In the genomic region with DNA sequence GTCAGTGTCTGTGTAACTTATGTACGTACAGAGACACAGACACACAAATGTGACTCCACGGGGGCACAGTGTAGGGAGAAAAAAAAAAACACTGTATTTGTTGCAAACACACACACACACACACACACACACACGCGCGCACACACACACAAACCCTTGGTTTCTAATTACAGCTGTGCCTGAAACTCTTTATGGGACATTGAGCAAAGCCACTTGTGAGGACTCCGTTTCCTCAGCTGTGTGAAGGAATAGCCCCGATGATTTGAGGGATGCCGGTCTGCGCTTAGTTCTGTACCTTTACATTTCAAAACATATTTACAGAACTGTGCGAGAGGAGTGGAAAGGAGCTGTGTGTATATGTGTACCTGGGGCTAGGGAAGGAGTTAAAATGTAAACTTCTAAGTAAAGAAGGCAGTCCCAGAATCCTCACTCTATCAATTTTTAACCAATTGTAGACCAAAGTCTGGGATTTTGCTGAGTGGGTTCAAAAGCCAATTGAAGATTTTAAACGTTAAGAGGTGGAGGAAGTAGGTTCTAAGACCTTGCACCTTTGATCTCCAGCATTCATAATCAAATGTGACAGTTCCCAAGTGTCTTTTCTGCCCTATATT, we compare ENCODE assay signal across 1 cellular context.
TF ChIP-seq lines count a peak whose summit lies in the region.

No MANE protein-coding gene starts in this region.

TF ChIP-seq in HepG2, 621 proteins besides CTCF, POLR2A, EP300 and RAD21 (continues in another document):
- TF ChIP-seq TOPORS (CRISPR knock-in tag; IDR thresholded peaks at IDR 0.05): 0 out of 2 replicates have a peak, but pooled peaks have one; percentile 41
- peak; percentile 11; the same call in 1 of the 2 replicates for TF ChIP-seq FOXO1 (CRISPR knock-in tag; IDR thresholded peaks at IDR 0.05)
- TF ChIP-seq PCBP1 (IDR thresholded peaks at IDR 0.05; ENCODE audit: borderline replicate concordance, low read depth, low read length): no peak
- TF ChIP-seq IRF2 (CRISPR knock-in tag; IDR thresholded peaks at IDR 0.05): no peak
- TF ChIP-seq RFX5 (IDR thresholded peaks at IDR 0.05; ENCODE audit: low read depth, low read length): no peak
- TF ChIP-seq RBAK (CRISPR knock-in tag; IDR thresholded peaks at IDR 0.05): 0 out of 2 replicates have a peak, but pooled peaks have one; percentile 26
- TF ChIP-seq, protein P1, sequence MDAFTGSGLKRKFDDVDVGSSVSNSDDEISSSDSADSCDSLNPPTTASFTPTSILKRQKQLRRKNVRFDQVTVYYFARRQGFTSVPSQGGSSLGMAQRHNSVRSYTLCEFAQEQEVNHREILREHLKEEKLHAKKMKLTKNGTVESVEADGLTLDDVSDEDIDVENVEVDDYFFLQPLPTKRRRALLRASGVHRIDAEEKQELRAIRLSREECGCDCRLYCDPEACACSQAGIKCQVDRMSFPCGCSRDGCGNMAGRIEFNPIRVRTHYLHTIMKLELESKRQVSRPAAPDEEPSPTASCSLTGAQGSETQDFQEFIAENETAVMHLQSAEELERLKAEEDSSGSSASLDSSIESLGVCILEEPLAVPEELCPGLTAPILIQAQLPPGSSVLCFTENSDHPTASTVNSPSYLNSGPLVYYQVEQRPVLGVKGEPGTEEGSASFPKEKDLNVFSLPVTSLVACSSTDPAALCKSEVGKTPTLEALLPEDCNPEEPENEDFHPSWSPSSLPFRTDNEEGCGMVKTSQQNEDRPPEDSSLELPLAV (CRISPR knock-in tag; conservative IDR thresholded peaks at IDR 0.05; ENCODE audit: low read depth): no peak
- peak; percentile 61; the same call in 1 of the 2 replicates for TF ChIP-seq ZNF33A (CRISPR knock-in tag; IDR thresholded peaks at IDR 0.05; ENCODE audit: borderline replicate concordance)
- no peak for TF ChIP-seq GABPA (IDR thresholded peaks at IDR 0.05; ENCODE audit: low read depth, low read length)
- TF ChIP-seq GABPA (CRISPR knock-in tag; IDR thresholded peaks at IDR 0.05; ENCODE audit: low read depth): peak; percentile 46
- TF ChIP-seq REL (CRISPR knock-in tag; conservative IDR thresholded peaks at IDR 0.05): no peak
- peak; percentile 76 for TF ChIP-seq NCOA2 (CRISPR knock-in tag; IDR thresholded peaks at IDR 0.05)
- TF ChIP-seq JUNB (CRISPR knock-in tag; IDR thresholded peaks at IDR 0.05; ENCODE audit: borderline replicate concordance): 0 out of 2 replicates have a peak, but pooled peaks have one; percentile 53
- TF ChIP-seq, protein P2, sequence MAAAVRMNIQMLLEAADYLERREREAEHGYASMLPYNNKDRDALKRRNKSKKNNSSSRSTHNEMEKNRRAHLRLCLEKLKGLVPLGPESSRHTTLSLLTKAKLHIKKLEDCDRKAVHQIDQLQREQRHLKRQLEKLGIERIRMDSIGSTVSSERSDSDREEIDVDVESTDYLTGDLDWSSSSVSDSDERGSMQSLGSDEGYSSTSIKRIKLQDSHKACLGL (CRISPR knock-in tag; IDR thresholded peaks at IDR 0.05): no peak
- no peak for TF ChIP-seq IKZF4 (CRISPR knock-in tag; IDR thresholded peaks at IDR 0.05; ENCODE audit: borderline replicate concordance, low read depth, not compliant biosample characterization)
- TF ChIP-seq, protein P3, sequence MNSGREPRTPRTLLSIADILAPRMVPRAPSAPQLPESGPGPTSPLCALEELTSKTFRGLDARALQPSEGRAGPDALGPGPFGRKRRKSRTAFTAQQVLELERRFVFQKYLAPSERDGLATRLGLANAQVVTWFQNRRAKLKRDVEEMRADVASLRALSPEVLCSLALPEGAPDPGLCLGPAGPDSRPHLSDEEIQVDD (CRISPR knock-in tag; IDR thresholded peaks at IDR 0.05; ENCODE audit: borderline replicate concordance): no peak
- TF ChIP-seq, protein P4, sequence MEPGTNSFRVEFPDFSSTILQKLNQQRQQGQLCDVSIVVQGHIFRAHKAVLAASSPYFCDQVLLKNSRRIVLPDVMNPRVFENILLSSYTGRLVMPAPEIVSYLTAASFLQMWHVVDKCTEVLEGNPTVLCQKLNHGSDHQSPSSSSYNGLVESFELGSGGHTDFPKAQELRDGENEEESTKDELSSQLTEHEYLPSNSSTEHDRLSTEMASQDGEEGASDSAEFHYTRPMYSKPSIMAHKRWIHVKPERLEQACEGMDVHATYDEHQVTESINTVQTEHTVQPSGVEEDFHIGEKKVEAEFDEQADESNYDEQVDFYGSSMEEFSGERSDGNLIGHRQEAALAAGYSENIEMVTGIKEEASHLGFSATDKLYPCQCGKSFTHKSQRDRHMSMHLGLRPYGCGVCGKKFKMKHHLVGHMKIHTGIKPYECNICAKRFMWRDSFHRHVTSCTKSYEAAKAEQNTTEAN (CRISPR knock-in tag; conservative IDR thresholded peaks at IDR 0.05): no peak; the same call in 1 of the 2 replicates
- TF ChIP-seq, protein P5, sequence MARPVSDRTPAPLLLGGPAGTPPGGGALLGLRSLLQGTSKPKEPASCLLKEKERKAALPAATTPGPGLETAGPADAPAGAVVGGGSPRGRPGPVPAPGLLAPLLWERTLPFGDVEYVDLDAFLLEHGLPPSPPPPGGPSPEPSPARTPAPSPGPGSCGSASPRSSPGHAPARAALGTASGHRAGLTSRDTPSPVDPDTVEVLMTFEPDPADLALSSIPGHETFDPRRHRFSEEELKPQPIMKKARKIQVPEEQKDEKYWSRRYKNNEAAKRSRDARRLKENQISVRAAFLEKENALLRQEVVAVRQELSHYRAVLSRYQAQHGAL (CRISPR knock-in tag; IDR thresholded peaks at IDR 0.05; ENCODE audit: not compliant biosample characterization): no peak
- TF ChIP-seq, protein P6, sequence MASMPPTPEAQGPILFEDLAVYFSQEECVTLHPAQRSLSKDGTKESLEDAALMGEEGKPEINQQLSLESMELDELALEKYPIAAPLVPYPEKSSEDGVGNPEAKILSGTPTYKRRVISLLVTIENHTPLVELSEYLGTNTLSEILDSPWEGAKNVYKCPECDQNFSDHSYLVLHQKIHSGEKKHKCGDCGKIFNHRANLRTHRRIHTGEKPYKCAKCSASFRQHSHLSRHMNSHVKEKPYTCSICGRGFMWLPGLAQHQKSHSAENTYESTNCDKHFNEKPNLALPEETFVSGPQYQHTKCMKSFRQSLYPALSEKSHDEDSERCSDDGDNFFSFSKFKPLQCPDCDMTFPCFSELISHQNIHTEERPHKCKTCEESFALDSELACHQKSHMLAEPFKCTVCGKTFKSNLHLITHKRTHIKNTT (CRISPR knock-in tag; IDR thresholded peaks at IDR 0.05): no peak
- no peak; the same call in 1 of the 2 replicates for TF ChIP-seq ZFP90 (CRISPR knock-in tag; IDR thresholded peaks at IDR 0.05; ENCODE audit: borderline replicate concordance)
- no peak for TF ChIP-seq ZNF383 (CRISPR knock-in tag; IDR thresholded peaks at IDR 0.05; ENCODE audit: borderline replicate concordance)
- TF ChIP-seq KLF9 (CRISPR knock-in tag; IDR thresholded peaks at IDR 0.05; ENCODE audit: low read depth): no peak
- TF ChIP-seq, protein P7, sequence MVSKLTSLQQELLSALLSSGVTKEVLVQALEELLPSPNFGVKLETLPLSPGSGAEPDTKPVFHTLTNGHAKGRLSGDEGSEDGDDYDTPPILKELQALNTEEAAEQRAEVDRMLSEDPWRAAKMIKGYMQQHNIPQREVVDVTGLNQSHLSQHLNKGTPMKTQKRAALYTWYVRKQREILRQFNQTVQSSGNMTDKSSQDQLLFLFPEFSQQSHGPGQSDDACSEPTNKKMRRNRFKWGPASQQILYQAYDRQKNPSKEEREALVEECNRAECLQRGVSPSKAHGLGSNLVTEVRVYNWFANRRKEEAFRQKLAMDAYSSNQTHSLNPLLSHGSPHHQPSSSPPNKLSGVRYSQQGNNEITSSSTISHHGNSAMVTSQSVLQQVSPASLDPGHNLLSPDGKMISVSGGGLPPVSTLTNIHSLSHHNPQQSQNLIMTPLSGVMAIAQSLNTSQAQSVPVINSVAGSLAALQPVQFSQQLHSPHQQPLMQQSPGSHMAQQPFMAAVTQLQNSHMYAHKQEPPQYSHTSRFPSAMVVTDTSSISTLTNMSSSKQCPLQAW (CRISPR knock-in tag; IDR thresholded peaks at IDR 0.05): peak; percentile 89
- TF ChIP-seq, protein P8, sequence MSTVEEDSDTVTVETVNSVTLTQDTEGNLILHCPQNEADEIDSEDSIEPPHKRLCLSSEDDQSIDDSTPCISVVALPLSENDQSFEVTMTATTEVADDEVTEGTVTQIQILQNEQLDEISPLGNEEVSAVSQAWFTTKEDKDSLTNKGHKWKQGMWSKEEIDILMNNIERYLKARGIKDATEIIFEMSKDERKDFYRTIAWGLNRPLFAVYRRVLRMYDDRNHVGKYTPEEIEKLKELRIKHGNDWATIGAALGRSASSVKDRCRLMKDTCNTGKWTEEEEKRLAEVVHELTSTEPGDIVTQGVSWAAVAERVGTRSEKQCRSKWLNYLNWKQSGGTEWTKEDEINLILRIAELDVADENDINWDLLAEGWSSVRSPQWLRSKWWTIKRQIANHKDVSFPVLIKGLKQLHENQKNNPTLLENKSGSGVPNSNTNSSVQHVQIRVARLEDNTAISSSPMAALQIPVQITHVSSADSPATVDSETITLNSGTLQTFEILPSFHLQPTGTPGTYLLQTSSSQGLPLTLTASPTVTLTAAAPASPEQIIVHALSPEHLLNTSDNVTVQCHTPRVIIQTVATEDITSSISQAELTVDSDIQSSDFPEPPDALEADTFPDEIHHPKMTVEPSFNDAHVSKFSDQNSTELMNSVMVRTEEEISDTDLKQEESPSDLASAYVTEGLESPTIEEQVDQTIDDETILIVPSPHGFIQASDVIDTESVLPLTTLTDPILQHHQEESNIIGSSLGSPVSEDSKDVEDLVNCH (CRISPR knock-in tag; IDR thresholded peaks at IDR 0.05): no peak
- peak; percentile 32 for TF ChIP-seq TEAD3 (CRISPR knock-in tag; optimal IDR thresholded peaks at IDR 0.05; ENCODE audit: borderline replicate concordance)
- TF ChIP-seq, protein P9, sequence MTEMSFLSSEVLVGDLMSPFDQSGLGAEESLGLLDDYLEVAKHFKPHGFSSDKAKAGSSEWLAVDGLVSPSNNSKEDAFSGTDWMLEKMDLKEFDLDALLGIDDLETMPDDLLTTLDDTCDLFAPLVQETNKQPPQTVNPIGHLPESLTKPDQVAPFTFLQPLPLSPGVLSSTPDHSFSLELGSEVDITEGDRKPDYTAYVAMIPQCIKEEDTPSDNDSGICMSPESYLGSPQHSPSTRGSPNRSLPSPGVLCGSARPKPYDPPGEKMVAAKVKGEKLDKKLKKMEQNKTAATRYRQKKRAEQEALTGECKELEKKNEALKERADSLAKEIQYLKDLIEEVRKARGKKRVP (CRISPR knock-in tag; IDR thresholded peaks at IDR 0.05): peak in 1 of 2 experiments; percentile 76; a peak in 1 of 4 replicates
- no peak for TF ChIP-seq RORA (CRISPR knock-in tag; IDR thresholded peaks at IDR 0.05)
- TF ChIP-seq, protein P10, sequence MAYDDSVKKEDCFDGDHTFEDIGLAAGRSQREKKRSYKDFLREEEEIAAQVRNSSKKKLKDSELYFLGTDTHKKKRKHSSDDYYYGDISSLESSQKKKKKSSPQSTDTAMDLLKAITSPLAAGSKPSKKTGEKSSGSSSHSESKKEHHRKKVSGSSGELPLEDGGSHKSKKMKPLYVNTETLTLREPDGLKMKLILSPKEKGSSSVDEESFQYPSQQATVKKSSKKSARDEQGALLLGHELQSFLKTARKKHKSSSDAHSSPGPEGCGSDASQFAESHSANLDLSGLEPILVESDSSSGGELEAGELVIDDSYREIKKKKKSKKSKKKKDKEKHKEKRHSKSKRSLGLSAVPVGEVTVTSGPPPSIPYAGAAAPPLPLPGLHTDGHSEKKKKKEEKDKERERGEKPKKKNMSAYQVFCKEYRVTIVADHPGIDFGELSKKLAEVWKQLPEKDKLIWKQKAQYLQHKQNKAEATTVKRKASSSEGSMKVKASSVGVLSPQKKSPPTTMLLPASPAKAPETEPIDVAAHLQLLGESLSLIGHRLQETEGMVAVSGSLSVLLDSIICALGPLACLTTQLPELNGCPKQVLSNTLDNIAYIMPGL (CRISPR knock-in tag; IDR thresholded peaks at IDR 0.05; ENCODE audit: borderline replicate concordance in 1 of 2, low read depth in 1 of 2): no peak; a peak in 3 of 4 replicates
- TF ChIP-seq ZIK1 (CRISPR knock-in tag; IDR thresholded peaks at IDR 0.05; ENCODE audit: borderline replicate concordance, low read depth): no peak
- no peak for TF ChIP-seq ZNF468 (CRISPR knock-in tag; IDR thresholded peaks at IDR 0.05)
- peak; percentile 60; the same call in 1 of the 2 replicates for TF ChIP-seq FOXK1 (CRISPR knock-in tag; IDR thresholded peaks at IDR 0.05; ENCODE audit: borderline replicate concordance, low read depth)
- TF ChIP-seq ZNF34 (CRISPR knock-in tag; IDR thresholded peaks at IDR 0.05; ENCODE audit: borderline replicate concordance): no peak
- TF ChIP-seq, protein P11, sequence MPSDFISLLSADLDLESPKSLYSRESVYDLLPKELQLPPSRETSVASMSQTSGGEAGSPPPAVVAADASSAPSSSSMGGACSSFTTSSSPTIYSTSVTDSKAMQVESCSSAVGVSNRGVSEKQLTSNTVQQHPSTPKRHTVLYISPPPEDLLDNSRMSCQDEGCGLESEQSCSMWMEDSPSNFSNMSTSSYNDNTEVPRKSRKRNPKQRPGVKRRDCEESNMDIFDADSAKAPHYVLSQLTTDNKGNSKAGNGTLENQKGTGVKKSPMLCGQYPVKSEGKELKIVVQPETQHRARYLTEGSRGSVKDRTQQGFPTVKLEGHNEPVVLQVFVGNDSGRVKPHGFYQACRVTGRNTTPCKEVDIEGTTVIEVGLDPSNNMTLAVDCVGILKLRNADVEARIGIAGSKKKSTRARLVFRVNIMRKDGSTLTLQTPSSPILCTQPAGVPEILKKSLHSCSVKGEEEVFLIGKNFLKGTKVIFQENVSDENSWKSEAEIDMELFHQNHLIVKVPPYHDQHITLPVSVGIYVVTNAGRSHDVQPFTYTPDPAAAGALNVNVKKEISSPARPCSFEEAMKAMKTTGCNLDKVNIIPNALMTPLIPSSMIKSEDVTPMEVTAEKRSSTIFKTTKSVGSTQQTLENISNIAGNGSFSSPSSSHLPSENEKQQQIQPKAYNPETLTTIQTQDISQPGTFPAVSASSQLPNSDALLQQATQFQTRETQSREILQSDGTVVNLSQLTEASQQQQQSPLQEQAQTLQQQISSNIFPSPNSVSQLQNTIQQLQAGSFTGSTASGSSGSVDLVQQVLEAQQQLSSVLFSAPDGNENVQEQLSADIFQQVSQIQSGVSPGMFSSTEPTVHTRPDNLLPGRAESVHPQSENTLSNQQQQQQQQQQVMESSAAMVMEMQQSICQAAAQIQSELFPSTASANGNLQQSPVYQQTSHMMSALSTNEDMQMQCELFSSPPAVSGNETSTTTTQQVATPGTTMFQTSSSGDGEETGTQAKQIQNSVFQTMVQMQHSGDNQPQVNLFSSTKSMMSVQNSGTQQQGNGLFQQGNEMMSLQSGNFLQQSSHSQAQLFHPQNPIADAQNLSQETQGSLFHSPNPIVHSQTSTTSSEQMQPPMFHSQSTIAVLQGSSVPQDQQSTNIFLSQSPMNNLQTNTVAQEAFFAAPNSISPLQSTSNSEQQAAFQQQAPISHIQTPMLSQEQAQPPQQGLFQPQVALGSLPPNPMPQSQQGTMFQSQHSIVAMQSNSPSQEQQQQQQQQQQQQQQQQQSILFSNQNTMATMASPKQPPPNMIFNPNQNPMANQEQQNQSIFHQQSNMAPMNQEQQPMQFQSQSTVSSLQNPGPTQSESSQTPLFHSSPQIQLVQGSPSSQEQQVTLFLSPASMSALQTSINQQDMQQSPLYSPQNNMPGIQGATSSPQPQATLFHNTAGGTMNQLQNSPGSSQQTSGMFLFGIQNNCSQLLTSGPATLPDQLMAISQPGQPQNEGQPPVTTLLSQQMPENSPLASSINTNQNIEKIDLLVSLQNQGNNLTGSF (CRISPR knock-in tag; IDR thresholded peaks at IDR 0.05): no peak
- TF ChIP-seq XBP1 (CRISPR knock-in tag; IDR thresholded peaks at IDR 0.05): no peak
- no peak for TF ChIP-seq KDM4B (CRISPR knock-in tag; IDR thresholded peaks at IDR 0.05)
- 0 out of 2 replicates have a peak, but pooled peaks have one; percentile 7 for TF ChIP-seq SIX4 (CRISPR knock-in tag; IDR thresholded peaks at IDR 0.05)
- TF ChIP-seq ZBTB3 (CRISPR knock-in tag; IDR thresholded peaks at IDR 0.05; ENCODE audit: borderline replicate concordance, low read depth): no peak
- TF ChIP-seq ARID2 (CRISPR knock-in tag; IDR thresholded peaks at IDR 0.05; ENCODE audit: borderline replicate concordance): no peak
- TF ChIP-seq HOXA7 (CRISPR knock-in tag; IDR thresholded peaks at IDR 0.05): no peak
